11 cellular contexts compared by ENCODE assay signal in the genomic region with DNA sequence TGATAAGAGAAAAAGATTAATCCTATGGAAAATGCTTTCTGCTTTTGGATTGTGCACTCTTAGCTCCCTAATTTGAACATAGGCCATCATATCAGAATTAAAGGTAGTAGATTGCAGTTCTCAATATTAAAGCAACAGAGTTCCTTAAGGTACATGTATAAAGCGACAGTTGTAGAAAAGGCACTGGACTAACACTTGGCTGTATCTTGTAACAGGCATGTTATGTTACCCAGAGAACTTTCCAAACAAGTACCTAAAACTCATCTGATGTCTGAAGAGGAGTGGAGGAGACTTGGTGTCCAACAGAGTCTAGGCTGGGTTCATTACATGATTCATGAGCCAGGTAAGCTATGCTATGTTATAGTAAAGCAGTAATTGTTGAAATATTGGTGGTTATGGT. TPM values are rescaled to one million over a fixed set of nuclear protein-coding genes. Genes with fewer than 3 reads are reported as not detected.
A peak's percentile ranks its signal among the peaks of the same experiment; 100 is the strongest.
DNase-seq lines count a peak whose midpoint lies in the region; ATAC-seq lines count a peak whose summit lies in the region.
"Had no signal": no experiment of that assay in that cellular context is flagged by ENCODE, and none has a peak within 500 bp of the region (broad histone marks: within the 10 kb centered on the region; RNA-seq: fewer than 3 reads in every experiment).

No MANE protein-coding gene starts in this region.

- DNase-seq in NCI-H526 treated with DMSO at 0.1 percent for 48 hours (lab: John Stamatoyannopoulos, UW) = no peak
- DNase-seq in NK-92 (lab: John Stamatoyannopoulos, UW; ENCODE audit: unreplicated experiment) = no peak
- DNase-seq: caudate nucleus, HCEC 1CT had no signal

- H3K36me3 ChIP-seq in ES-I3 (ENCODE audit: insufficient read depth, low read length) (0 out of 2 replicates have a peak, but pooled peaks cover 7% of the 10 kb centered on the region), HUES64 (ENCODE audit: insufficient read depth, low read length) (peaks cover 58% of the 10 kb centered on the region), mesodermal cell (ENCODE audit: control insufficient read depth, insufficient read depth, low read length) (peaks cover 44% of the 10 kb centered on the region)

- peak overlapping the region; percentile 27 for H3K4me3 Mint-ChIP-seq in activated naive CD8-positive, alpha-beta T cell
- H3K4me3 Mint-ChIP-seq: memory B cell had no signal

- H3K9me3 ChIP-seq in ES-I3 (ENCODE audit: control insufficient read depth, insufficient read depth, low read length) (no peaks in the 10 kb centered on the region), HUES64 (ENCODE audit: insufficient read depth, low read depth, low read length) (no peaks in the 10 kb centered on the region), mesodermal cell (ENCODE audit: control insufficient read depth, low read length) (no peaks in the 10 kb centered on the region)

- peak overlapping the region; percentile 10 for H3K27ac Mint-ChIP-seq in activated naive CD8-positive, alpha-beta T cell
- H3K27ac Mint-ChIP-seq: memory B cell had no signal

- peaks cover 18% of the 10 kb centered on the region for H3K36me3 Mint-ChIP-seq in activated naive CD8-positive, alpha-beta T cell

- H3K27ac ChIP-seq in HUES64 (ENCODE audit: low read depth, low read length) = peak overlapping the region; percentile 7; the same call in 1 of the 2 replicates
- no peak overlapping the region for H3K27ac ChIP-seq in mesodermal cell (ENCODE audit: low read depth, low read length, severe bottlenecking)

- H3K4me3 ChIP-seq in HUES64 (ENCODE audit: low read length) (peak overlapping the region; percentile 99), mesodermal cell (ENCODE audit: extremely low read depth, insufficient read depth, low read length, poor library complexity, severe bottlenecking) (peak overlapping the region; percentile 83)

- H3K27me3 Mint-ChIP-seq in activated naive CD8-positive, alpha-beta T cell = no peaks in the 10 kb centered on the region
- H3K27me3 Mint-ChIP-seq: memory B cell had no signal

- WGBS in HUES64 = 92% methylated on average over 1 of the region's 1 CpG
- no CpG with 5 or more reads among the region's 1 CpG for WGBS in mesodermal cell (ENCODE audit: insufficient coverage in 2 of 2), 2 experiments

- no peaks in the 10 kb centered on the region for H3K9me3 Mint-ChIP-seq in activated naive CD8-positive, alpha-beta T cell (ENCODE audit: low read depth)
- H3K9me3 Mint-ChIP-seq: memory B cell had no signal

- H3K9ac ChIP-seq in ES-I3 (ENCODE audit: low read depth, low read length) (peak overlapping the region; percentile 9; the same call in 1 of the 2 replicates), HUES64 (ENCODE audit: low read depth, low read length) (peak overlapping the region; percentile 23; the same call in 1 of the 2 replicates)

- H3K27me3 ChIP-seq in HUES64 (ENCODE audit: insufficient read depth, low read length) = no peaks in the 10 kb centered on the region

- ATAC-seq in HG02623 (IDR thresholded peaks at IDR 0.05; ENCODE audit: unreplicated experiment) (no peak), GM21447 (IDR thresholded peaks at IDR 0.05; ENCODE audit: unreplicated experiment) (no peak)

- peaks cover 52% of the 10 kb centered on the region for H3K4me1 Mint-ChIP-seq in activated naive CD8-positive, alpha-beta T cell (ENCODE audit: low read depth)

- H3K4me1 ChIP-seq in ES-I3 (ENCODE audit: insufficient read depth, low read length) = peaks cover 4% of the 10 kb centered on the region; the same call in 1 of the 2 replicates
- peaks cover 23% of the 10 kb centered on the region for H3K4me1 ChIP-seq in HUES64 (ENCODE audit: insufficient read depth, low read length)
- peaks cover 5% of the 10 kb centered on the region for H3K4me1 ChIP-seq in mesodermal cell (ENCODE audit: control insufficient read depth, insufficient read depth, low read length, poor library complexity, severe bottlenecking)

RNA-seq across cellular contexts. Expression of gene SECISBP2, which starts 3.3 kb away (rescaled TPM):
- 38.4 TPM for polyA plus RNA-seq in HUES64 (2013, experiment 1 of 2)
- 39.3 TPM for polyA plus RNA-seq in HUES64 (2013, experiment 2 of 2)
- polyA plus RNA-seq in mesodermal cell (2013, experiment 1 of 2) = 34.5 TPM
- polyA plus RNA-seq in mesodermal cell (2013, experiment 2 of 2) = 35.6 TPM

RNA-seq across cellular contexts. Expression of gene CKS2, which starts 4.0 kb away (rescaled TPM):
- 314 TPM for polyA plus RNA-seq in HUES64 (2013, experiment 1 of 2)
- polyA plus RNA-seq in HUES64 (2013, experiment 2 of 2) = 369 TPM
- 278 TPM for polyA plus RNA-seq in mesodermal cell (2013, experiment 1 of 2)
- polyA plus RNA-seq in mesodermal cell (2013, experiment 2 of 2) = 296 TPM
